In the genomic region with DNA sequence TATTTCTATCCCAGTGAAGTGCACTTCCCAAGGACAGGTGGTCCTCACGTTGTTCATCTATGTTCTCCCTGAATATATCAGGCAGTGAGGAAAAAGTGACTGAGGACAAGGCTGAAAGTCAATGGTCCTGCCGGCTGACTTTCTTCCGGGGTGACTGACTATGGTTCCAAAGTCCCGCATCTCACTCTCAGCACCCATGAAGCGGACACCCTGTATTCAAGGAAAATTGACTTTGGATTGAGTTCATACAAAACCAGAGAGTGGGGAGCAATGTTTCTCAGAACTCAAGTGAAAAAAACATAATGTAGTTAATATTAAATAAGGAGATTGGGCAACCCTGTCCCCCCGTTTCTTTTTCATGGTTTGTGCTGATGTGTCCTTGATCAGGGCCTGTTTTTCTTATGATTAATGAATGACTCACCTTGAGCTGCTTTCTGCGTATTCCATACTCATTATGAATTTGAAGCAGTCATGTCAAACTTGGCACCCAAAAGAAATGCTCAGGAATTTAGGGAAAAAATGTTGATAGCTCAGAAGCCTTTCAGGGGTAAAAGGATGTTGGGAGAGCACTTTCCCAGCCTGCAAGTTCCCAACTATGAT, we compare ENCODE assay signal across 26 cellular contexts.
DNase-seq lines count a peak whose midpoint lies in the region; ATAC-seq and TF ChIP-seq lines count a peak whose summit lies in the region.
"Had no signal": no experiment of that assay in that cellular context is flagged by ENCODE, and none has a peak within 500 bp of the region (broad histone marks: within the 10 kb centered on the region; RNA-seq: fewer than 3 reads in every experiment).

No MANE protein-coding gene starts in this region.

- WGBS in body of pancreas, 2 donors: 37% methylated on average over 7 of the region's 7 CpGs

- H3K27ac ChIP-seq in body of pancreas: peak overlapping the region in 2 of 4 donors; percentile 26 to 38
- H3K27ac ChIP-seq: adrenal gland, gastroesophageal sphincter, prostate gland, skin epidermis, upper lobe of right lung had no signal

- intact Hi-C loops in body of pancreas (cut with DNase I): no loop called here

- H3K36me3 Mint-ChIP-seq in activated T-helper 17 cell treated with anti-CD3 and anti-CD28 coated beads, Interleukin-2, amount 50 U/mL, for 72 hours (ENCODE audit: low read depth): no peaks in the 10 kb centered on the region
- H3K36me3 Mint-ChIP-seq: CD4-positive, CD25-positive, alpha-beta regulatory T cell had no signal

- H3K27me3 Mint-ChIP-seq in activated T-helper 17 cell treated with anti-CD3 and anti-CD28 coated beads, Interleukin-2, amount 50 U/mL, for 72 hours: peaks cover 26% of the 10 kb centered on the region

- no peaks in the 10 kb centered on the region for H3K27me3 ChIP-seq in body of pancreas
- H3K27me3 ChIP-seq: adrenal gland, upper lobe of right lung had no signal

- H3K4me1 Mint-ChIP-seq in activated T-helper 17 cell treated with anti-CD3 and anti-CD28 coated beads, Interleukin-2, amount 50 U/mL, for 72 hours: no peaks in the 10 kb centered on the region
- H3K4me1 Mint-ChIP-seq: activated CD4-positive, alpha-beta T cell treated with anti-CD3 and anti-CD28 coated beads for 36 hours; CD4-positive, CD25-positive, alpha-beta regulatory T cell; central memory CD8-positive, alpha-beta T cell had no signal

- H3K36me3 ChIP-seq in body of pancreas (replicated peaks in 1 of 2; ENCODE audit: insufficient read depth in 1 of 2, low read depth in 2 of 2): no peaks in the 10 kb centered on the region
- H3K36me3 ChIP-seq: adrenal gland, gastroesophageal sphincter, prostate gland, upper lobe of right lung had no signal

- H3K9me3 ChIP-seq in body of pancreas: no peaks in the 10 kb centered on the region
- H3K9me3 ChIP-seq: adrenal gland, gastroesophageal sphincter, SK-N-SH, upper lobe of right lung had no signal

- TF ChIP-seq POLR2A in body of pancreas (IDR thresholded peaks at IDR 0.05): no peak

- H3K4me1 ChIP-seq in body of pancreas: peaks cover 28% of the 10 kb centered on the region
- H3K4me1 ChIP-seq: adrenal gland, gastroesophageal sphincter, prostate gland, upper lobe of right lung had no signal

- DNase-seq in HT1080 (ENCODE audit: low read depth) (peak; percentile 44), body of pancreas (peak in 3 of 4 donors; percentile 21 to 33 (median 27)), glomerular visceral epithelial cell (ENCODE audit: extremely low spot score) (peak; percentile 38), retinal pigment epithelial cell (ENCODE audit: low read depth) (peak; percentile 3)
- DNase-seq in stimulated activated CD4-positive, alpha-beta T cell treated with anti-CD3 and anti-CD28 coated beads, Interleukin-4, amount 100 ng/mL, for 4 hours: no peak
- DNase-seq: activated CD4-positive, alpha-beta T cell treated with anti-CD3 and anti-CD28 coated beads for 36 hours; activated CD8-positive, alpha-beta memory T cell treated with anti-CD3 and anti-CD28 coated beads for 24 hours; activated naive CD4-positive, alpha-beta T cell treated with Interleukin-2 at 50 U/mL for 16 hours; activated T-cell treated with anti-CD3 and anti-CD28 coated beads, Interleukin-2, amount 50 U/mL, for 4 hours; adrenal gland; CD4-positive, CD25-positive, alpha-beta regulatory T cell; hypothalamus; NCI-H1694 treated with DMSO at 0.1 percent for 48 hours; NCI-H526; SK-N-SH; substantia nigra; T-helper 2 cell; upper lobe of right lung had no signal

- TF ChIP-seq CTCF in body of pancreas (IDR thresholded peaks at IDR 0.05) (no peak), retinal pigment epithelial cell (conservative IDR thresholded peaks at IDR 0.05; ENCODE audit: low read depth, low read length) (no peak)

- no peak overlapping the region for H3K27ac Mint-ChIP-seq in activated T-helper 17 cell treated with anti-CD3 and anti-CD28 coated beads, Interleukin-2, amount 50 U/mL, for 72 hours
- H3K27ac Mint-ChIP-seq: activated CD4-positive, alpha-beta T cell treated with anti-CD3 and anti-CD28 coated beads for 36 hours; CD4-positive, CD25-positive, alpha-beta regulatory T cell had no signal

- H3K9me3 Mint-ChIP-seq in activated T-helper 17 cell treated with anti-CD3 and anti-CD28 coated beads, Interleukin-2, amount 50 U/mL, for 72 hours: no peaks in the 10 kb centered on the region
- H3K9me3 Mint-ChIP-seq: activated T-cell treated with anti-CD3 and anti-CD28 coated beads, Interleukin-2, amount 50 U/mL, for 4 hours; central memory CD8-positive, alpha-beta T cell had no signal

- no peak overlapping the region for H3K4me3 ChIP-seq in body of pancreas
- H3K4me3 ChIP-seq in retinal pigment epithelial cell (ENCODE audit: low read length): no peak overlapping the region
- H3K4me3 ChIP-seq: adrenal gland, gastroesophageal sphincter, lung, prostate gland, skin epidermis, upper lobe of right lung had no signal

- ATAC-seq in body of pancreas (peak; percentile 78), GM19397 (IDR thresholded peaks at IDR 0.05; ENCODE audit: unreplicated experiment) (no peak), HG03175 (IDR thresholded peaks at IDR 0.05; ENCODE audit: unreplicated experiment) (no peak)
- no peak for ATAC-seq in activated T-helper 17 cell treated with anti-CD3 and anti-CD28 coated beads, Interleukin-2, amount 50 U/mL, for 72 hours (replicated peaks)
- ATAC-seq: activated CD4-positive, alpha-beta T cell treated with anti-CD3 and anti-CD28 coated beads for 36 hours; activated T-cell treated with anti-CD3 and anti-CD28 coated beads, Interleukin-2, amount 50 U/mL, for 4 hours; gastroesophageal sphincter; upper lobe of right lung had no signal

- no peak overlapping the region for H3K4me3 Mint-ChIP-seq in activated T-helper 17 cell treated with anti-CD3 and anti-CD28 coated beads, Interleukin-2, amount 50 U/mL, for 72 hours
- H3K4me3 Mint-ChIP-seq: activated CD4-positive, alpha-beta T cell treated with anti-CD3 and anti-CD28 coated beads for 36 hours; activated T-cell treated with anti-CD3 and anti-CD28 coated beads, Interleukin-2, amount 50 U/mL, for 4 hours; CD4-positive, CD25-positive, alpha-beta regulatory T cell; central memory CD8-positive, alpha-beta T cell had no signal

Comparison
In these comparisons a context has a peak if more than half of its experiments do, and no peak if none do; other contexts are left out.
1. DNase-seq: peak in HT1080 (single experiment), body of pancreas (3 of 4), glomerular visceral epithelial cell (single experiment) and retinal pigment epithelial cell (single experiment); none in stimulated activated CD4-positive, alpha-beta T cell treated with anti-CD3 and anti-CD28 coated beads, Interleukin-4, amount 100 ng/mL, for 4 hours (0 of 2).